In the genomic region with DNA sequence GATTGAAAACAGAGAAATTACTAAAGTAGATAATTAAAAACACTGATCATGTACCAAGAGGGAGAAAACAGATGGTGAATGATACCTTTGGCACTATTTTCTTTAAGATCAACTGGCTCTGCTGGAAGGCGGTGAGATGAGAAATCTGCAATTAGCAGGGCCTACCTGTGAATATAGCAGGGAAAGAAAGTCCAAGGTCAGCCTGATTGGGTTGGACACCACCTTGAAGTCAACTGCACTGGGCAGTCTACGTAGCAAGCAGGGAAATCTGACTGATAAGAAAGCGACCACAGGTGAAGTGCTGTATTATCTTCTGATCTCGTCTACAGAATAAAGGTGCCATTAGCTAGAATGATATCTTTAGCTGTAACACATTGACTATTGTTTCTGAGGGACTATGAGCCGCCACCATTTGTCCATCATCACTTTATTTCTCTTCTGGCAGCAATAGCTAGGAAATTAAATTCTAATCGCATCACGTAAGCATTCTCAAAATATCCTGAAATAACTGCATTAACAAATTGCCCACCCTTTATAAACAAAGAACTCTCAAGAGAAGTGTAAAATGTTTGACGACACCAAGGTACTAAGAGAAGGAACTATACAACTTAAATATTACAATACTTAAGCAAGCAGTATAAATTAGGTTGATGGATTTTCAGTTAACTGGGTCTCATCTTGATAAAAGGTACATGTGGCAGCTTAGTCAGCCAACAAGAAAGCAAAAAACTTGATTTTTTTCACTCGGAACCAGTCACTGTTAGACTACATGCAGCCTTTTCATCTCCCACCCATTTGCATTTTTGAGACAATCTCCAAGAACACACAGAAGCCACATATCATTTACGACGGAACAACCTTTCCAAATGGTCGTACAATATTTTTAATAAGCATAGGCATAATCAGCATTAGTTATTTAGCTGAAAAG, we compare ENCODE assay signal across 8 cellular contexts. TPM values are rescaled to one million over a fixed set of nuclear protein-coding genes. Genes with fewer than 3 reads are reported as not detected.
DNase-seq lines count a peak whose midpoint lies in the region; ATAC-seq and TF ChIP-seq lines count a peak whose summit lies in the region.

No MANE protein-coding gene starts in this region.

- H4K20me1 ChIP-seq in OCI-LY3 (ENCODE audit: insufficient read depth, low read length) = no peaks in the 10 kb centered on the region
- H4K20me1 ChIP-seq in osteoblast (ENCODE audit: insufficient read depth, low read length) = peaks cover 12% of the 10 kb centered on the region

- H3K27ac ChIP-seq in OCI-LY3 (ENCODE audit: low read length) (no peak overlapping the region), endodermal cell (ENCODE audit: low read depth, low read length) (no peak overlapping the region), osteoblast (ENCODE audit: low read depth, low read length) (peak overlapping the region; percentile 55)

- no peaks in the 10 kb centered on the region for H3K36me3 ChIP-seq in OCI-LY3 (replicated peaks; ENCODE audit: low read depth, low read length)
- no peaks in the 10 kb centered on the region for H3K36me3 ChIP-seq in endodermal cell (ENCODE audit: control insufficient read depth, insufficient read depth, low read length)
- H3K36me3 ChIP-seq in osteoblast (ENCODE audit: insufficient read depth, low read length) = no peaks in the 10 kb centered on the region

- TF ChIP-seq CTCF in Calu3 (IDR thresholded peaks at IDR 0.05; ENCODE audit: unreplicated experiment) (no peak), OCI-LY3 (IDR thresholded peaks at IDR 0.05; ENCODE audit: low read depth, low read length) (no peak), endodermal cell (conservative IDR thresholded peaks at IDR 0.05) (no peak), osteoblast (IDR thresholded peaks at IDR 0.05; ENCODE audit: extremely low read depth, low read depth, low read length) (no peak)

- H3K4me2 ChIP-seq in OCI-LY3 (ENCODE audit: low read length) (peak overlapping the region; percentile 66), osteoblast (ENCODE audit: insufficient read depth, low read length) (peak overlapping the region; percentile 94)

- H3K27ac Mint-ChIP-seq in Calu3 (ENCODE audit: unreplicated experiment) (peak overlapping the region; percentile 86), endodermal cell (peak overlapping the region; percentile 36)

- peak overlapping the region; percentile 86; the same call in 1 of the 2 replicates for H2AFZ ChIP-seq in OCI-LY3 (ENCODE audit: low read depth, low read length)
- H2AFZ ChIP-seq in osteoblast (ENCODE audit: low read length) = peak overlapping the region; percentile 85

- H3K4me1 ChIP-seq in OCI-LY3 (ENCODE audit: low read length) (peaks cover 8% of the 10 kb centered on the region; the same call in 1 of the 2 replicates), endodermal cell (ENCODE audit: control insufficient read depth, insufficient read depth, low read length) (peaks cover 8% of the 10 kb centered on the region), osteoblast (ENCODE audit: insufficient read depth, low read length) (peaks cover 21% of the 10 kb centered on the region)

- peaks cover 39% of the 10 kb centered on the region for H3K4me1 Mint-ChIP-seq in Calu3 (ENCODE audit: low read depth, unreplicated experiment)
- peaks cover 19% of the 10 kb centered on the region for H3K4me1 Mint-ChIP-seq in endodermal cell

- H3K9ac ChIP-seq in OCI-LY3 (ENCODE audit: low read length) (peak overlapping the region; percentile 69), endodermal cell (ENCODE audit: extremely low read depth, low read length, poor library complexity, severe bottlenecking) (no peak overlapping the region)

- H3K79me2 ChIP-seq in OCI-LY3 (ENCODE audit: low read length) = no peaks in the 10 kb centered on the region
- peaks cover 42% of the 10 kb centered on the region for H3K79me2 ChIP-seq in osteoblast (ENCODE audit: insufficient read depth, low read length)

- peak overlapping the region; percentile 86 for H3K4me3 ChIP-seq in OCI-LY3 (ENCODE audit: low read length)
- H3K4me3 ChIP-seq in endodermal cell (ENCODE audit: low read length) = peak overlapping the region; percentile 85
- H3K4me3 ChIP-seq in osteoblast (ENCODE audit: insufficient read depth, low read length) = peak overlapping the region; percentile 88

- CTCF ChIA-PET in Calu3 (lab: Charles Lee) = interaction anchor here (0.7 to 1.3 kb wide), 5 partner anchors 10 to 190 kb away, joined by 3 to 4 read pairs (median 3); no protein-coding TSS in a partner anchor

- ATAC-seq in HG02885 (IDR thresholded peaks at IDR 0.05; ENCODE audit: poor library complexity, unreplicated experiment) (no peak), HG02981 (IDR thresholded peaks at IDR 0.05; ENCODE audit: unreplicated experiment) (no peak), HG03135 (IDR thresholded peaks at IDR 0.05; ENCODE audit: unreplicated experiment) (no peak)

- intact Hi-C loops in Calu3 (cut with micrococcal nuclease; ENCODE audit: unreplicated experiment) = loop anchor here (2.0 to 5.0 kb wide), 3 partner anchors 61 to 255 kb away; no protein-coding TSS in a partner anchor

- H3K27me3 ChIP-seq in OCI-LY3 (ENCODE audit: low read depth, low read length) (peaks cover 11% of the 10 kb centered on the region; the same call in 1 of the 2 replicates), endodermal cell (ENCODE audit: control insufficient read depth, insufficient read depth, low read length, poor library complexity, severe bottlenecking) (peaks cover 22% of the 10 kb centered on the region), osteoblast (ENCODE audit: insufficient read depth, low read length) (no peaks in the 10 kb centered on the region)

- H3K36me3 Mint-ChIP-seq in Calu3 (ENCODE audit: insufficient read depth, unreplicated experiment) (peaks cover 67% of the 10 kb centered on the region), endodermal cell (ENCODE audit: low read depth) (no peaks in the 10 kb centered on the region)

- DNase-seq in Calu3 (no peak), endodermal cell (no peak), osteoblast (ENCODE audit: insufficient read length, low spot score, missing footprints) (peak; percentile 82), foreskin melanocyte (no peak)

- TSS peak; percentile 44 for BruUV-seq in Calu3 (replicated peaks; lab: Mats Ljungman, UMichigan)

- H3K4me3 Mint-ChIP-seq in Calu3 (ENCODE audit: low read depth, unreplicated experiment) = peak overlapping the region; percentile 89
- H3K4me3 Mint-ChIP-seq in endodermal cell = peak overlapping the region; percentile 80

- no peaks in the 10 kb centered on the region for H3K9me3 ChIP-seq in OCI-LY3 (ENCODE audit: insufficient read depth, low read length)
- H3K9me3 ChIP-seq in endodermal cell (ENCODE audit: control insufficient read depth, low read length) = no peaks in the 10 kb centered on the region
- H3K9me3 ChIP-seq in osteoblast (ENCODE audit: low read depth, low read length) = no peaks in the 10 kb centered on the region

- H3K9me3 Mint-ChIP-seq in Calu3 (ENCODE audit: low read depth, unreplicated experiment) (no peaks in the 10 kb centered on the region), endodermal cell (peaks cover 2% of the 10 kb centered on the region)

- WGBS in endodermal cell (ENCODE audit: insufficient coverage in 1 of 2, insufficient read length in 1 of 2), 2 experiments = 75 to 80% methylated on average over 8 to 11 of the region's 12 CpGs

- no peaks in the 10 kb centered on the region for H3K27me3 Mint-ChIP-seq in Calu3 (ENCODE audit: unreplicated experiment)
- peaks cover 19% of the 10 kb centered on the region for H3K27me3 Mint-ChIP-seq in endodermal cell (ENCODE audit: insufficient read depth)

RNA-seq across cellular contexts. Expression of a gene that starts 1.3 kb away (rescaled TPM):
- total RNA-seq in Calu3 (2022) = 48.0 and 56.8 TPM in 2 replicates
- total RNA-seq in endodermal cell = 10 to 100 TPM; 10.4 to 16.5 TPM
- polyA plus RNA-seq in endodermal cell (2013, experiment 1 of 2) = 6.1 TPM
- polyA plus RNA-seq in endodermal cell (2013, experiment 2 of 2) = 6.6 TPM
- total RNA-seq in osteoblast = 43.6 and 48.5 TPM in 2 replicates
